In genomic region chr1:88519156-88519555, GRCh38 we compare ENCODE assay signal across 22 cellular contexts.
DNase-seq lines count a peak whose midpoint lies in the region; TF ChIP-seq lines count a peak whose summit lies in the region.
"Had no signal": no experiment of that assay in that cellular context is flagged by ENCODE, and none has a peak within 500 bp of the region (broad histone marks: within the 10 kb centered on the region; RNA-seq: fewer than 3 reads in every experiment).

No MANE protein-coding gene starts in this region.

- H3K9me3 ChIP-seq in suprapubic skin = no peaks in the 10 kb centered on the region
- H3K9me3 ChIP-seq: Caco-2, esophagus muscularis mucosa, HAP-1, Peyer's patch, testis had no signal

- no peaks in the 10 kb centered on the region for H3K27me3 ChIP-seq in suprapubic skin
- H3K27me3 ChIP-seq: dorsolateral prefrontal cortex, esophagus muscularis mucosa, Peyer's patch, testis had no signal

- no peaks in the 10 kb centered on the region for H3K36me3 ChIP-seq in suprapubic skin
- H3K36me3 ChIP-seq: esophagus muscularis mucosa, HAP-1, Peyer's patch had no signal

- TF ChIP-seq CTCF in fibroblast of villous mesenchyme (IDR thresholded peaks at IDR 0.05; ENCODE audit: insufficient read depth, low read depth, low read length) (no peak), suprapubic skin (IDR thresholded peaks at IDR 0.05) (no peak)

- TF ChIP-seq POLR2A in suprapubic skin (IDR thresholded peaks at IDR 0.05) = no peak

- WGBS in suprapubic skin = 46% methylated on average over 1 of the region's 1 CpG

- TF ChIP-seq EP300 in suprapubic skin (IDR thresholded peaks at IDR 0.05) = no peak

- no peak overlapping the region for H3K27ac ChIP-seq in suprapubic skin
- H3K27ac ChIP-seq: skin epidermis, testis had no signal

- no peaks in the 10 kb centered on the region for H3K4me1 ChIP-seq in suprapubic skin
- H3K4me1 ChIP-seq: Caco-2, HAP-1, Peyer's patch, testis had no signal

- DNase-seq in EL (peak; percentile 6), NCI-H82 treated with DMSO at 0.1 percent for 48 hours (lab: John Stamatoyannopoulos, UW; ENCODE audit: unreplicated experiment) (peak; percentile 66), fibroblast of villous mesenchyme (ENCODE audit: low read depth) (peak; percentile 6), renal cortical epithelial cell (ENCODE audit: low read depth) (peak; percentile 95), suprapubic skin (ENCODE audit: low spot score in 2 of 2) (no peak), NCI-H2227 (lab: John Stamatoyannopoulos, UW; ENCODE audit: unreplicated experiment) (no peak), COR-L47 (lab: John Stamatoyannopoulos, UW) (no peak), dedifferentiated amniotic fluid mesenchymal stem cell (ENCODE audit: extremely low spot score) (no peak)
- DNase-seq: activated CD4-positive, alpha-beta T cell treated with anti-CD3 and anti-CD28 coated beads, Interleukin-2, amount 50 U/mL, for 4 hours; activated T-cell treated with anti-CD3 and anti-CD28 coated beads for 4 hours; Caco-2; dorsolateral prefrontal cortex; NCI-H1105; NCI-H2171 treated with DMSO at 0.1 percent for 48 hours; NCI-H774; Peyer's patch; stimulated activated CD4-positive, alpha-beta T cell treated with anti-CD3 and anti-CD28 coated beads, Interleukin-4, amount 100 ng/mL, for 4 hours; stimulated activated CD8-positive, alpha-beta memory T cell treated with anti-CD3 and anti-CD28 coated beads, Interleukin-4, amount 100 ng/mL, for 48 hours; testis had no signal

- H3K4me3 ChIP-seq in fibroblast of villous mesenchyme (ENCODE audit: low read depth, low read length) (no peak overlapping the region), suprapubic skin (no peak overlapping the region)
- H3K4me3 ChIP-seq: dorsolateral prefrontal cortex, esophagus muscularis mucosa, HAP-1, Peyer's patch, skin epidermis, testis had no signal

Comparison
In these comparisons a context has a peak if more than half of its experiments do, and no peak if none do; other contexts are left out.
1. DNase-seq: peak in EL (single experiment), NCI-H82 treated with DMSO at 0.1 percent for 48 hours (single experiment), fibroblast of villous mesenchyme (single experiment) and renal cortical epithelial cell (single experiment); none in suprapubic skin (0 of 2), NCI-H2227 (single experiment), COR-L47 (single experiment) and dedifferentiated amniotic fluid mesenchymal stem cell (single experiment).